ENCODE assay signal across 35 cellular contexts in the genomic region with DNA sequence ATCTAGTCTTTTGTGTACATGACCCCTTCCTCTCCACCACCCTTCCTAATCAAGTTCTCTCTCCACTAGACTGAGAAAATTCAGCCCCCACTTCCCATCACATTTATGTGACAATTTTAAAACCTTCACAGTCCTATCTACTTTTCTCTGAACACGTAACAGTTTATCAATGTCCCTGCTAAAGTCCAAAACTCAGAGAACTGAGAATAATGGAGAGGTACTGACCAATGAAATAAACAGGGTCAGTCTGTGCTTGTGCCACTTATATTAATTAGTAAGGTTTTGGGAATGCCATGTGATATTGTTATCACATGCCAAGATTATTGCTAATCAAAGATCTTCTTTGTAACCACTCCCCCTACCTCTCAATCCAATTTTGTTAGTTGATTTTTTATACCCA.
A peak's percentile ranks its signal among the peaks of the same experiment; 100 is the strongest.
DNase-seq lines count a peak whose midpoint lies in the region; ATAC-seq, FAIRE-seq and TF ChIP-seq lines count a peak whose summit lies in the region.
"Had no signal": no experiment of that assay in that cellular context is flagged by ENCODE, and none has a peak within 500 bp of the region (broad histone marks: within the 10 kb centered on the region; RNA-seq: fewer than 3 reads in every experiment).

No MANE protein-coding gene starts in this region.

- no peaks in the 10 kb centered on the region for H3K36me3 Mint-ChIP-seq in progenitor cell of endocrine pancreas (ENCODE audit: insufficient read depth)
- H3K36me3 Mint-ChIP-seq: CD14-positive monocyte; CD4-positive, alpha-beta memory T cell; CD4-positive, CD25-positive, alpha-beta regulatory T cell; CD8-positive, alpha-beta memory T cell; CD8-positive, alpha-beta T cell had no signal

- H3K4me1 ChIP-seq in liver (ENCODE audit: control insufficient read depth in 4 of 4, insufficient read depth in 4 of 4, low read length in 3 of 4) (peaks cover 0 to 31% (median 22%) of the 10 kb centered on the region in 4 donors), HepG2 (ENCODE audit: insufficient read depth, low read length) (no peaks in the 10 kb centered on the region), right lobe of liver (peaks cover 0 to 23% (median 6%) of the 10 kb centered on the region in 4 donors)
- H3K4me1 ChIP-seq: A549; BE2C; BLaER1; BLaER1 treated with 17β-estradiol and CSF1 and Interleukin-3, amounts not matched to agents 10 nM and 100 nM; Caco-2 had no signal

- H3K27me3 Mint-ChIP-seq in progenitor cell of endocrine pancreas = peaks cover 19% of the 10 kb centered on the region
- H3K27me3 Mint-ChIP-seq: CD4-positive, CD25-positive, alpha-beta regulatory T cell had no signal

- 39% methylated on average over 1 of the region's 1 CpG for WGBS in liver
- 9% methylated on average over 1 of the region's 1 CpG for WGBS in HepG2 (ENCODE audit: low lambda C conversion rate)
- 30% methylated on average over 1 of the region's 1 CpG for WGBS in right lobe of liver (ENCODE audit: insufficient coverage, low coverage, low lambda C conversion rate, missing lambda C conversion rate)

- no peaks in the 10 kb centered on the region for H3K9me3 ChIP-seq in liver (ENCODE audit: control insufficient read depth in 4 of 4, low read length in 3 of 4)
- no peaks in the 10 kb centered on the region for H3K9me3 ChIP-seq in HepG2 (ENCODE audit: low read length)
- no peaks in the 10 kb centered on the region for H3K9me3 ChIP-seq in right lobe of liver
- H3K9me3 ChIP-seq: A549; BE2C; BLaER1; BLaER1 treated with 17β-estradiol and CSF1 and Interleukin-3, amounts not matched to agents 10 nM and 100 nM; Caco-2 had no signal

- no TSS peak for BruUV-seq in HepG2 (replicated peaks; lab: Mats Ljungman, UMichigan)

- CTCF ChIA-PET in HepG2 (lab: Yijun Ruan, JAX; ENCODE audit: low intra/inter-chr PET ratio, low total read pairs) = no interaction called here

- no peak for DNase-seq in HepG2 (ENCODE audit: low spot score)
- no peak for DNase-seq in left lobe of liver (ENCODE audit: low spot score)
- DNase-seq in right lobe of liver = no peak
- no peak for DNase-seq in glomerular visceral epithelial cell (ENCODE audit: extremely low spot score)
- DNase-seq in progenitor cell of endocrine pancreas (ENCODE audit: low spot score, unreplicated experiment) = no peak
- DNase-seq: 8988T; ACHN; AML-193; BE2C; C1 segment of cervical spinal cord; Caco-2; Calu3; CD4-positive, alpha-beta memory T cell; CD4-positive, alpha-beta T cell; CD4-positive, CD25-positive, alpha-beta regulatory T cell; CD8-positive, alpha-beta memory T cell; CD8-positive, alpha-beta T cell; COR-L47; DMS 273 treated with DMSO at 0.1 percent for 48 hours; DMS153; DMS53; DMS79; DMS79 treated with DMSO at 0.1 percent for 48 hours; DND-41; EL had no signal

- H4K20me1 ChIP-seq in HepG2 (ENCODE audit: insufficient read depth, low read length) = no peaks in the 10 kb centered on the region
- H4K20me1 ChIP-seq: BLaER1; BLaER1 treated with 17β-estradiol and CSF1 and Interleukin-3, amounts not matched to agents 10 nM and 100 nM had no signal

- no peak overlapping the region for H2AFZ ChIP-seq in HepG2 (ENCODE audit: low read length)

- TF ChIP-seq POLR2A in HepG2 (IDR thresholded peaks at IDR 0.05; ENCODE audit: insufficient read depth in 1 of 2, low read depth in 2 of 2, low read length in 2 of 2) = no peak
- no peak for TF ChIP-seq POLR2A in right lobe of liver (IDR thresholded peaks at IDR 0.05)

- H3K27me3 ChIP-seq in liver (ENCODE audit: control insufficient read depth in 4 of 4, insufficient read depth in 4 of 4, low read length in 3 of 4) (no peaks in the 10 kb centered on the region), HepG2 (ENCODE audit: control insufficient read depth in 1 of 2, insufficient read depth in 2 of 2, low read length in 2 of 2) (no peaks in the 10 kb centered on the region; a peak in 2 of 5 replicates), right lobe of liver (no peaks in the 10 kb centered on the region)
- H3K27me3 ChIP-seq: BE2C; BLaER1; BLaER1 treated with 17β-estradiol and CSF1 and Interleukin-3, amounts not matched to agents 10 nM and 100 nM had no signal

- no peak overlapping the region for H3K9ac ChIP-seq in liver (ENCODE audit: low read depth in 1 of 2, low read length in 2 of 2)
- no peak overlapping the region for H3K9ac ChIP-seq in HepG2 (ENCODE audit: insufficient read depth, low read depth, low read length)
- H3K9ac ChIP-seq: BLaER1; BLaER1 treated with 17β-estradiol and CSF1 and Interleukin-3, amounts not matched to agents 10 nM and 100 nM had no signal

- H3K36me3 ChIP-seq in liver (ENCODE audit: control insufficient read depth in 4 of 4, insufficient read depth in 3 of 4, low read depth in 1 of 4, low read length in 3 of 4) (no peaks in the 10 kb centered on the region), HepG2 (replicated peaks in 1 of 2; ENCODE audit: control insufficient read depth in 1 of 2, insufficient read depth in 2 of 2, low read length in 2 of 2) (no peaks in the 10 kb centered on the region), right lobe of liver (no peaks in the 10 kb centered on the region)
- H3K36me3 ChIP-seq: BE2C; BLaER1; BLaER1 treated with 17β-estradiol and CSF1 and Interleukin-3, amounts not matched to agents 10 nM and 100 nM had no signal

- no peaks in the 10 kb centered on the region for H3K9me3 Mint-ChIP-seq in progenitor cell of endocrine pancreas (ENCODE audit: low read depth)
- H3K9me3 Mint-ChIP-seq: CD14-positive monocyte; CD4-positive, alpha-beta memory T cell; CD4-positive, alpha-beta T cell; CD8-positive, alpha-beta memory T cell; CD8-positive, alpha-beta T cell had no signal

- intact Hi-C loops in HepG2 (cut with micrococcal nuclease; ENCODE audit: unreplicated experiment) = no loop called here
- intact Hi-C loops in right lobe of liver (cut with DNase I) = no loop called here

- POLR2A ChIA-PET in HepG2 (lab: Yijun Ruan, JAX) = no interaction called here

- no peaks in the 10 kb centered on the region for H3K4me1 Mint-ChIP-seq in progenitor cell of endocrine pancreas (ENCODE audit: low read depth)
- H3K4me1 Mint-ChIP-seq: B cell; CD14-positive monocyte; CD4-positive, alpha-beta memory T cell; CD4-positive, CD25-positive, alpha-beta regulatory T cell; CD8-positive, alpha-beta memory T cell had no signal

- no peaks in the 10 kb centered on the region for H3K79me2 ChIP-seq in HepG2 (ENCODE audit: insufficient read depth, low read length)

- no peak overlapping the region for H3K27ac Mint-ChIP-seq in progenitor cell of endocrine pancreas
- H3K27ac Mint-ChIP-seq: B cell; CD14-positive monocyte; CD4-positive, alpha-beta memory T cell; CD4-positive, alpha-beta T cell; CD4-positive, CD25-positive, alpha-beta regulatory T cell; CD8-positive, alpha-beta memory T cell; CD8-positive, alpha-beta T cell had no signal

- in situ Hi-C loops in HepG2 (cut with HindIII; ENCODE audit: extremely low pct_ligation_motif_present, low pct_unique_long_range_greater_than_20kb) = loop anchor here (25.0 kb wide), 2 partner anchors 706 to 1106 kb away; partner anchors contain the start of gene PAPPA2

- peak overlapping the region in 1 of 2 donors; percentile 32 for H3K27ac ChIP-seq in liver (ENCODE audit: low read depth in 1 of 2, low read length in 2 of 2)
- no peak overlapping the region for H3K27ac ChIP-seq in HepG2 (ENCODE audit: extremely low read length, insufficient read depth, low read length)
- H3K27ac ChIP-seq in right lobe of liver = peak overlapping the region in 1 of 3 donors; percentile 10
- H3K27ac ChIP-seq: 22Rv1; A549; BLaER1; BLaER1 treated with 17β-estradiol and CSF1 and Interleukin-3, amounts not matched to agents 10 nM and 100 nM; C4-2B had no signal

- no peak overlapping the region for H3K4me3 Mint-ChIP-seq in progenitor cell of endocrine pancreas (ENCODE audit: low read depth)
- H3K4me3 Mint-ChIP-seq: B cell; CD14-positive monocyte; CD4-positive, alpha-beta memory T cell; CD4-positive, alpha-beta T cell; CD4-positive, CD25-positive, alpha-beta regulatory T cell; CD8-positive, alpha-beta memory T cell; CD8-positive, alpha-beta T cell had no signal

- no peak overlapping the region for H3K4me2 ChIP-seq in HepG2 (ENCODE audit: low read depth, low read length)
- H3K4me2 ChIP-seq: A549; BLaER1; BLaER1 treated with 17β-estradiol and CSF1 and Interleukin-3, amounts not matched to agents 10 nM and 100 nM had no signal

- FAIRE-seq in HepG2 (lab: Jason Lieb, UNC) = no peak
- FAIRE-seq: A204.1, A549, D721Med had no signal

- no peak for TF ChIP-seq EP300 in HepG2 (IDR thresholded peaks at IDR 0.05; ENCODE audit: low read depth in 2 of 2, low read length in 2 of 2)
- TF ChIP-seq EP300 in HepG2 (CRISPR knock-in tag; IDR thresholded peaks at IDR 0.05; ENCODE audit: borderline replicate concordance) = no peak

- no peak for TF ChIP-seq RAD21 in liver (IDR thresholded peaks at IDR 0.05)
- no peak for TF ChIP-seq RAD21 in HepG2 (CRISPR knock-in tag; IDR thresholded peaks at IDR 0.05)

- ATAC-seq in HepG2 (no peak), left lobe of liver (peak; percentile 42), right lobe of liver (peak; percentile 63 to 67 (median 66))
- ATAC-seq: A549; CD8-positive, alpha-beta T cell had no signal

- TF ChIP-seq CTCF in liver (IDR thresholded peaks at IDR 0.05; ENCODE audit: low read depth, low read length, missing input control) = no peak
- no peak for TF ChIP-seq CTCF in HepG2 (CRISPR knock-in tag; IDR thresholded peaks at IDR 0.05)
- no peak for TF ChIP-seq CTCF in right lobe of liver (IDR thresholded peaks at IDR 0.05)
- TF ChIP-seq CTCF in progenitor cell of endocrine pancreas (IDR thresholded peaks at IDR 0.05; ENCODE audit: unreplicated experiment) = no peak

- H3K4me3 ChIP-seq in liver (ENCODE audit: low read depth in 1 of 3, low read length in 3 of 3) = no peak overlapping the region
- H3K4me3 ChIP-seq in HepG2 (replicated peaks in 1 of 3; ENCODE audit: insufficient read depth in 1 of 3, low read depth in 2 of 3, low read length in 3 of 3) = no peak overlapping the region
- H3K4me3 ChIP-seq in right lobe of liver = no peak overlapping the region
- H3K4me3 ChIP-seq: A549; BLaER1; BLaER1 treated with 17β-estradiol and CSF1 and Interleukin-3, amounts not matched to agents 10 nM and 100 nM had no signal

TF ChIP-seq in liver, 16 proteins besides CTCF, POLR2A, EP300 and RAD21:
- TF ChIP-seq EGR1 (IDR thresholded peaks at IDR 0.05; ENCODE audit: low read depth in 2 of 2) (no peak), HNF4A (conservative IDR thresholded peaks at IDR 0.05) (peak; percentile 41 to 54)

TF ChIP-seq in HepG2, 621 proteins besides CTCF, POLR2A, EP300 and RAD21 (continues in another document):
- no peak for TF ChIP-seq ZNF264 (CRISPR knock-in tag; IDR thresholded peaks at IDR 0.05)
- TF ChIP-seq TBX3 (IDR thresholded peaks at IDR 0.05; ENCODE audit: borderline replicate concordance) = no peak
- TF ChIP-seq, protein P1, sequence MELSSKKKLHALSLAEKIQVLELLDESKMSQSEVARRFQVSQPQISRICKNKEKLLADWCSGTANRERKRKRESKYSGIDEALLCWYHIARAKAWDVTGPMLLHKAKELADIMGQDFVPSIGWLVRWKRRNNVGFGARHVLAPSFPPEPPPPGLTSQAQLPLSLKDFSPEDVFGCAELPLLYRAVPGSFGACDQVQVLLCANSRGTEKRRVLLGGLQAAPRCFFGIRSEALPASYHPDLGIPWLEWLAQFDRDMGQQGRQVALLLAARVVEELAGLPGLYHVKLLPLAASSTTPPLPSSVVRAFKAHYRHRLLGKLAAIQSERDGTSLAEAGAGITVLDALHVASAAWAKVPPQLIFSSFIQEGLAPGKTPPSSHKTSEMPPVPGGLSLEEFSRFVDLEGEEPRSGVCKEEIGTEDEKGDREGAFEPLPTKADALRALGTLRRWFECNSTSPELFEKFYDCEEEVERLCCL (CRISPR knock-in tag; IDR thresholded peaks at IDR 0.05; ENCODE audit: borderline replicate concordance) = no peak
